In the genomic region with DNA sequence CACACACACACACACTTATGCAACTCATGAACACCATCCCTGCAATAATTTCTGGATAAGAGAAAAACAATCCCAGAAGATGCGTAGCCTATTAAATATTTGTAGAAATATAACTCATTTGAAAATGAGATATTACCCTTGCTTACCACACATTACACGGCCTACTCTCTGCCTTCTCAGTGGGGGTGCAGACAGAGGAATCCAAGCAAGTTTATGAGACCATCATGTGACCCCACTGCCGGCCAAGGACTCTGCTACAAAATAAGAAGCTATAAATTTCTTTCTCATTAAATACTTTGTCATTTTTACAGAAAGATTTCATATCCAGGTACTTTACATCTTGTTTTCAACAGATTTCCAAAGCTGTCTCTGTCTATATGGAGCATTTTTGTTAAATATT, we compare ENCODE assay signal across 21 cellular contexts.
"Had no signal": no experiment of that assay in that cellular context is flagged by ENCODE, and none has a peak within 500 bp of the region (broad histone marks: within the 10 kb centered on the region; RNA-seq: fewer than 3 reads in every experiment).

No MANE protein-coding gene starts in this region.

- H3K27ac ChIP-seq: colonic mucosa, esophagus squamous epithelium, heart right ventricle, neural progenitor cell, pancreas, suprapubic skin, tibial artery, upper lobe of left lung had no signal

- H3K4me3 Mint-ChIP-seq: natural killer cell; neural progenitor cell; stimulated activated effector memory CD8-positive, alpha-beta T cell treated with anti-CD3 and anti-CD28 coated beads, Interleukin-12 subunit alpha, Interleukin-12 subunit beta, amount 100 ng/mL, for 72 hours had no signal

- H3K4me3 ChIP-seq: colonic mucosa, esophagus squamous epithelium, heart right ventricle, neural progenitor cell, pancreas, suprapubic skin, tibial artery, upper lobe of left lung had no signal

- H3K4me1 Mint-ChIP-seq: natural killer cell; neural progenitor cell; stimulated activated effector memory CD8-positive, alpha-beta T cell treated with anti-CD3 and anti-CD28 coated beads, Interleukin-12 subunit alpha, Interleukin-12 subunit beta, amount 100 ng/mL, for 72 hours had no signal

- H3K27ac Mint-ChIP-seq: natural killer cell; neural progenitor cell; progenitor cell of endocrine pancreas; stimulated activated effector memory CD8-positive, alpha-beta T cell treated with anti-CD3 and anti-CD28 coated beads, Interleukin-12 subunit alpha, Interleukin-12 subunit beta, amount 100 ng/mL, for 72 hours had no signal

- H3K9me3 Mint-ChIP-seq: neural progenitor cell had no signal

- DNase-seq: cerebellar nuclear complex; colonic mucosa; dermis blood vessel endothelial cell; esophagus squamous epithelium; foreskin melanocyte; heart right ventricle; hypothalamus; kidney glomerular epithelial cell; natural killer cell; nucleus accumbens; pancreas; stimulated activated CD4-positive, alpha-beta T cell treated with anti-CD3 and anti-CD28 coated beads, Interleukin-4, amount 100 ng/mL, for 1 hour; stimulated activated CD8-positive, alpha-beta memory T cell treated with anti-CD3 and anti-CD28 coated beads, Interleukin-4, amount 100 ng/mL, for 48 hours; stimulated activated naive CD8-positive, alpha-beta T cell treated with anti-CD3 and anti-CD28 coated beads, Interleukin-15, Interleukin-2, amounts not matched to agents 100 U/mL and 50 U/mL, for 24 hours; tibial artery; upper lobe of left lung had no signal

- H3K27me3 ChIP-seq: colonic mucosa, esophagus squamous epithelium, heart right ventricle, neural progenitor cell, pancreas, suprapubic skin, tibial artery, upper lobe of left lung had no signal

- H3K4me1 ChIP-seq: colonic mucosa, esophagus squamous epithelium, heart right ventricle, neural progenitor cell, pancreas, suprapubic skin, upper lobe of left lung had no signal

- H3K9ac ChIP-seq: neural progenitor cell had no signal

- FAIRE-seq: pancreas had no signal

- H3K27me3 Mint-ChIP-seq: progenitor cell of endocrine pancreas had no signal

- H3K9me3 ChIP-seq: colonic mucosa, esophagus squamous epithelium, heart right ventricle, pancreas, suprapubic skin, tibial artery, upper lobe of left lung had no signal

- H3K36me3 ChIP-seq: colonic mucosa, esophagus squamous epithelium, heart right ventricle, neural progenitor cell, pancreas, suprapubic skin, tibial artery, upper lobe of left lung had no signal

- H2AFZ ChIP-seq: neural progenitor cell had no signal

- H3K36me3 Mint-ChIP-seq: neural progenitor cell; stimulated activated effector memory CD8-positive, alpha-beta T cell treated with anti-CD3 and anti-CD28 coated beads, Interleukin-12 subunit alpha, Interleukin-12 subunit beta, amount 100 ng/mL, for 72 hours had no signal

- ATAC-seq: heart right ventricle; natural killer cell; pancreas; right cardiac atrium; stimulated activated effector memory CD8-positive, alpha-beta T cell treated with anti-CD3 and anti-CD28 coated beads, Interleukin-12 subunit alpha, Interleukin-12 subunit beta, amount 100 ng/mL, for 72 hours; stimulated activated naive CD8-positive, alpha-beta T cell treated with anti-CD3 and anti-CD28 coated beads, Interleukin-15, Interleukin-2, amounts not matched to agents 100 U/mL and 50 U/mL, for 24 hours had no signal

- H3K4me2 ChIP-seq: neural progenitor cell had no signal
